Comparison of ENCODE assay signal across 12 cellular contexts in the genomic region with DNA sequence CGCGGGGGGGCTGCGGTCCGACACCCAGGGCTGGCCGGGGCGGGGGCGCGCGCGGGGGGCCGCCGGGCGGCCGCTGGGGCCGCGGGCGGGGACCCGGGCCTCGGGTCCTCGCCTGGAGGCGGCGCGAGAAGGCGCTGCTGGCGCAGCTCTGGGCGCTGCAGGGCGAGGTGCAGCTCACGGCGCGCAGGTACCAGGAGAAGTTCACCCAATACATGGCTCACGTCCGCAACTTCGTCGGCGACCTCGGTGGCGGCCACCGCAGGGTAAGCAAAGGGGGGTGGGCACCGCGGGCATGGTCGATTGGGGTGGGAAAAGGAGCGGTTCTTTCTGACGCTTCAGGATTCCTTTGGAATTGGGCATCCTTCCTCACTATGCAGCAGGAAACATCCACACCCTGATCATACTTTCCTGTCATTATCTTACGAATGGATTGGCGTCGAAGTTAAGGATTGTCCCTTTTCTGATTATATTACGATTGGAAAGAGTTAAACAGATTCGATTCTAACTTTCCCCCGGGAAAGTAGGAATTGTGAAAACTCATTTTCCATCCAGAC. TPM values are rescaled to one million over a fixed set of nuclear protein-coding genes. Genes with fewer than 3 reads are reported as not detected.
A peak's percentile ranks its signal among the peaks of the same experiment; 100 is the strongest.
DNase-seq lines count a peak whose midpoint lies in the region; ATAC-seq, FAIRE-seq and TF ChIP-seq lines count a peak whose summit lies in the region.
"Had no signal": no experiment of that assay in that cellular context is flagged by ENCODE, and none has a peak within 500 bp of the region (broad histone marks: within the 10 kb centered on the region; RNA-seq: fewer than 3 reads in every experiment).

No MANE protein-coding gene starts in this region.

- no peaks in the 10 kb centered on the region for H3K36me3 Mint-ChIP-seq in MCF 10A (ENCODE audit: insufficient read depth, unreplicated experiment)
- H3K36me3 Mint-ChIP-seq in activated T-helper 2 cell treated with anti-CD3 and anti-CD28 coated beads, Interferon-gamma antibody, Interleukin-2, Interleukin-4, amounts not matched to agents 10 μg/mL and 5 μg/mL and 100 μg/mL, durations not matched to agents 14 hours and 24 hours and 36 hours (ENCODE audit: low read depth): no peaks in the 10 kb centered on the region
- H3K36me3 Mint-ChIP-seq: activated naive CD8-positive, alpha-beta T cell had no signal

- BruUV-seq in MCF 10A (replicated peaks; lab: Mats Ljungman, UMichigan): no TSS peak

- H3K4me3 ChIP-seq in breast epithelium (peak overlapping the region; percentile 43 to 68 (median 66)), esophagus (ENCODE audit: low read depth in 1 of 2, low read length in 2 of 2) (peak overlapping the region; percentile 40 to 50)

- H3K4me3 Mint-ChIP-seq in MCF 10A (ENCODE audit: unreplicated experiment): no peak overlapping the region
- no peak overlapping the region for H3K4me3 Mint-ChIP-seq in activated T-helper 2 cell treated with anti-CD3 and anti-CD28 coated beads, Interferon-gamma antibody, Interleukin-2, Interleukin-4, amounts not matched to agents 10 μg/mL and 5 μg/mL and 100 μg/mL, durations not matched to agents 14 hours and 24 hours and 36 hours (ENCODE audit: low read depth)
- H3K4me3 Mint-ChIP-seq: activated naive CD8-positive, alpha-beta T cell had no signal

- CTCF ChIA-PET in MCF 10A (lab: Yijun Ruan, JAX): no interaction called here

- 2 to 4% methylated on average over 39 to 49 of the region's 49 CpGs for WGBS in esophagus, 2 donors

- no peak overlapping the region for H3K27ac Mint-ChIP-seq in MCF 10A (ENCODE audit: low read depth, unreplicated experiment)
- H3K27ac Mint-ChIP-seq in activated T-helper 2 cell treated with anti-CD3 and anti-CD28 coated beads, Interferon-gamma antibody, Interleukin-2, Interleukin-4, amounts not matched to agents 10 μg/mL and 5 μg/mL and 100 μg/mL, durations not matched to agents 14 hours and 24 hours and 36 hours: no peak overlapping the region
- H3K27ac Mint-ChIP-seq: activated naive CD8-positive, alpha-beta T cell had no signal

- no peak for TF ChIP-seq CTCF in breast epithelium (IDR thresholded peaks at IDR 0.05)
- TF ChIP-seq CTCF in MCF 10A (IDR thresholded peaks at IDR 0.05; ENCODE audit: unreplicated experiment): no peak
- TF ChIP-seq CTCF in omental fat pad (IDR thresholded peaks at IDR 0.05): no peak

- H3K9me3 ChIP-seq in breast epithelium: no peaks in the 10 kb centered on the region
- H3K9me3 ChIP-seq in esophagus (ENCODE audit: control insufficient read depth in 2 of 2, insufficient read depth in 1 of 2, low read depth in 1 of 2, low read length in 1 of 2): peaks cover 0 to 2% of the 10 kb centered on the region in 2 donors

- POLR2A ChIA-PET in MCF 10A (lab: Yijun Ruan, JAX): no interaction called here

- H3K27me3 Mint-ChIP-seq in MCF 10A (ENCODE audit: insufficient read depth, unreplicated experiment): peaks cover 33% of the 10 kb centered on the region
- H3K27me3 Mint-ChIP-seq in activated T-helper 2 cell treated with anti-CD3 and anti-CD28 coated beads, Interferon-gamma antibody, Interleukin-2, Interleukin-4, amounts not matched to agents 10 μg/mL and 5 μg/mL and 100 μg/mL, durations not matched to agents 14 hours and 24 hours and 36 hours (ENCODE audit: low read depth): peaks cover 38% of the 10 kb centered on the region

- DNase-seq in breast epithelium (ENCODE audit: low spot score in 2 of 2) (no peak), MCF 10A (ENCODE audit: unreplicated experiment) (no peak), omental fat pad (ENCODE audit: low spot score) (no peak), urothelium cell line (ENCODE audit: low spot score) (peak; percentile 55)
- no peak for DNase-seq in activated T-helper 2 cell treated with anti-CD3 and anti-CD28 coated beads, Interferon-gamma antibody, Interleukin-2, Interleukin-4, amounts not matched to agents 10 μg/mL and 5 μg/mL and 100 μg/mL, durations not matched to agents 14 hours and 24 hours and 36 hours (ENCODE audit: low spot score)
- DNase-seq: activated CD4-positive, alpha-beta T cell treated with anti-CD3 and anti-CD28 coated beads for 1 hour; MV-4-11 had no signal

- peaks cover 0 to 13% of the 10 kb centered on the region in 2 donors for H3K4me1 ChIP-seq in breast epithelium
- peaks cover 3 to 8% of the 10 kb centered on the region in 2 donors for H3K4me1 ChIP-seq in esophagus (ENCODE audit: control insufficient read depth in 2 of 2, insufficient read depth in 2 of 2, low read length in 1 of 2)

- intact Hi-C loops in breast epithelium (cut with DNase I; ENCODE audit: low total_unique reads) (no loop called here), MCF 10A (cut with micrococcal nuclease) (no loop called here)
- intact Hi-C loops in activated T-helper 2 cell treated with anti-CD3 and anti-CD28 coated beads, Interferon-gamma antibody, Interleukin-2, Interleukin-4, amounts not matched to agents 10 μg/mL and 5 μg/mL and 100 μg/mL, durations not matched to agents 14 hours and 24 hours and 36 hours (cut with micrococcal nuclease): no loop called here

- ATAC-seq in omental fat pad (ENCODE audit: low FRiP score) (peak; percentile 32), HG02678 (IDR thresholded peaks at IDR 0.05; ENCODE audit: unreplicated experiment) (no peak), HG02970 (IDR thresholded peaks at IDR 0.05; ENCODE audit: low FRiP score, unreplicated experiment) (no peak)
- ATAC-seq: esophagus mucosa had no signal

- FAIRE-seq in urothelium cell line (lab: Jason Lieb, UNC): no peak

- H3K27me3 ChIP-seq in breast epithelium (peaks cover 0 to 36% of the 10 kb centered on the region in 2 donors), esophagus (ENCODE audit: control insufficient read depth in 1 of 2, insufficient read depth in 2 of 2, low read length in 2 of 2) (peaks cover 0 to 15% of the 10 kb centered on the region in 2 donors)

- H3K4me1 Mint-ChIP-seq in MCF 10A (ENCODE audit: insufficient read depth, unreplicated experiment): no peaks in the 10 kb centered on the region
- H3K4me1 Mint-ChIP-seq in activated T-helper 2 cell treated with anti-CD3 and anti-CD28 coated beads, Interferon-gamma antibody, Interleukin-2, Interleukin-4, amounts not matched to agents 10 μg/mL and 5 μg/mL and 100 μg/mL, durations not matched to agents 14 hours and 24 hours and 36 hours (ENCODE audit: low read depth): no peaks in the 10 kb centered on the region

- no peak for TF ChIP-seq POLR2A in breast epithelium (IDR thresholded peaks at IDR 0.05)

- H3K36me3 ChIP-seq in breast epithelium (no peaks in the 10 kb centered on the region), esophagus (ENCODE audit: control insufficient read depth in 2 of 2, insufficient read depth in 2 of 2, low read length in 1 of 2) (no peaks in the 10 kb centered on the region)

- peak overlapping the region in 1 of 2 donors; percentile 61 for H3K27ac ChIP-seq in breast epithelium
- peak overlapping the region; percentile 61 to 79 for H3K27ac ChIP-seq in esophagus (ENCODE audit: low read depth in 2 of 2, low read length in 1 of 2)

- H3K9me3 Mint-ChIP-seq in MCF 10A (ENCODE audit: unreplicated experiment): no peaks in the 10 kb centered on the region
- H3K9me3 Mint-ChIP-seq in activated T-helper 2 cell treated with anti-CD3 and anti-CD28 coated beads, Interferon-gamma antibody, Interleukin-2, Interleukin-4, amounts not matched to agents 10 μg/mL and 5 μg/mL and 100 μg/mL, durations not matched to agents 14 hours and 24 hours and 36 hours: no peaks in the 10 kb centered on the region

RNA-seq across cellular contexts. Expression of a gene that starts 0.8 kb away (rescaled TPM):
- total RNA-seq in breast epithelium: 10 to 100 TPM in 1 of 3 donors, 1 to 10 TPM in 1, under 1 TPM in 1; 0.98 to 53.4 (median 2.8) TPM
- total RNA-seq in MCF 10A (2022): not detected in 2 replicates
- 1 to 10 TPM in 1 of 2 donors, under 1 TPM in 1; 0.59 to 1.8 TPM for polyA plus RNA-seq in esophagus
- total RNA-seq in omental fat pad: 1 to 10 TPM; 1.0 to 9.7 (median 4.3) TPM
- total RNA-seq in activated T-helper 2 cell treated with anti-CD3 and anti-CD28 coated beads, Interferon-gamma antibody, Interleukin-2, Interleukin-4, amounts not matched to agents 10 μg/mL and 5 μg/mL and 100 μg/mL, durations not matched to agents 14 hours and 24 hours and 36 hours: not detected in 2 replicates
